Comparison of ENCODE assay signal across 2 cellular contexts in the genomic region with DNA sequence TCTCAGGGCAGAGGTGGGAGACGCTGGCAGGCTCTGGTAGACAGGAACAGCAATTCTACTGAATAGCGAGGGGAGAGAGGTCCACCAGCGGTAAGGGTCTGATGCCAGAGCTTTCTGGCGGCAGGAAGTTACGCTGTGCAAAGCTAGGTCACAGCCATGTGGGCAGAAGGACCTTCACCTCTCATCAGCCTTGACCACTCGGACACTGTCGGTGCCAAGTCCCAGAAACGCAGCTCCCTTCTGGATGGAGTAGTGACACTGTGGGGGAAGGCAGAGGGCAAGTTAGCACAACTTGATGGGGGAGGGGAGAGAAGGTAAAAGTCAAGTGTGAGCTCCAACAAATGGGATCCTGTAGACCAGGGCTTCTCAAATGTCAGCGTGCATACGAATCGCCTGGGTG.
TF ChIP-seq lines count a peak whose summit lies in the region.

No MANE protein-coding gene starts in this region.

TF ChIP-seq in liver, 16 proteins besides CTCF, POLR2A, EP300 and RAD21:
- TF ChIP-seq JUND (IDR thresholded peaks at IDR 0.05), result peak in 1 of 2 donors; percentile 69
- TF ChIP-seq NR2F2 (IDR thresholded peaks at IDR 0.05), result peak; percentile 94
- TF ChIP-seq SP1 (IDR thresholded peaks at IDR 0.05), result peak; percentile 91
- TF ChIP-seq, protein P1, sequence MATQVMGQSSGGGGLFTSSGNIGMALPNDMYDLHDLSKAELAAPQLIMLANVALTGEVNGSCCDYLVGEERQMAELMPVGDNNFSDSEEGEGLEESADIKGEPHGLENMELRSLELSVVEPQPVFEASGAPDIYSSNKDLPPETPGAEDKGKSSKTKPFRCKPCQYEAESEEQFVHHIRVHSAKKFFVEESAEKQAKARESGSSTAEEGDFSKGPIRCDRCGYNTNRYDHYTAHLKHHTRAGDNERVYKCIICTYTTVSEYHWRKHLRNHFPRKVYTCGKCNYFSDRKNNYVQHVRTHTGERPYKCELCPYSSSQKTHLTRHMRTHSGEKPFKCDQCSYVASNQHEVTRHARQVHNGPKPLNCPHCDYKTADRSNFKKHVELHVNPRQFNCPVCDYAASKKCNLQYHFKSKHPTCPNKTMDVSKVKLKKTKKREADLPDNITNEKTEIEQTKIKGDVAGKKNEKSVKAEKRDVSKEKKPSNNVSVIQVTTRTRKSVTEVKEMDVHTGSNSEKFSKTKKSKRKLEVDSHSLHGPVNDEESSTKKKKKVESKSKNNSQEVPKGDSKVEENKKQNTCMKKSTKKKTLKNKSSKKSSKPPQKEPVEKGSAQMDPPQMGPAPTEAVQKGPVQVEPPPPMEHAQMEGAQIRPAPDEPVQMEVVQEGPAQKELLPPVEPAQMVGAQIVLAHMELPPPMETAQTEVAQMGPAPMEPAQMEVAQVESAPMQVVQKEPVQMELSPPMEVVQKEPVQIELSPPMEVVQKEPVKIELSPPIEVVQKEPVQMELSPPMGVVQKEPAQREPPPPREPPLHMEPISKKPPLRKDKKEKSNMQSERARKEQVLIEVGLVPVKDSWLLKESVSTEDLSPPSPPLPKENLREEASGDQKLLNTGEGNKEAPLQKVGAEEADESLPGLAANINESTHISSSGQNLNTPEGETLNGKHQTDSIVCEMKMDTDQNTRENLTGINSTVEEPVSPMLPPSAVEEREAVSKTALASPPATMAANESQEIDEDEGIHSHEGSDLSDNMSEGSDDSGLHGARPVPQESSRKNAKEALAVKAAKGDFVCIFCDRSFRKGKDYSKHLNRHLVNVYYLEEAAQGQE (IDR thresholded peaks at IDR 0.05), result peak; percentile 26
- TF ChIP-seq, protein P2, sequence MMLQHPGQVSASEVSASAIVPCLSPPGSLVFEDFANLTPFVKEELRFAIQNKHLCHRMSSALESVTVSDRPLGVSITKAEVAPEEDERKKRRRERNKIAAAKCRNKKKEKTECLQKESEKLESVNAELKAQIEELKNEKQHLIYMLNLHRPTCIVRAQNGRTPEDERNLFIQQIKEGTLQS (IDR thresholded peaks at IDR 0.05), result no peak
- TF ChIP-seq YY1 (IDR thresholded peaks at IDR 0.05), result peak; percentile 63
- peak; percentile 93 to 97 for TF ChIP-seq HNF4A (conservative IDR thresholded peaks at IDR 0.05)
- TF ChIP-seq, protein P3, sequence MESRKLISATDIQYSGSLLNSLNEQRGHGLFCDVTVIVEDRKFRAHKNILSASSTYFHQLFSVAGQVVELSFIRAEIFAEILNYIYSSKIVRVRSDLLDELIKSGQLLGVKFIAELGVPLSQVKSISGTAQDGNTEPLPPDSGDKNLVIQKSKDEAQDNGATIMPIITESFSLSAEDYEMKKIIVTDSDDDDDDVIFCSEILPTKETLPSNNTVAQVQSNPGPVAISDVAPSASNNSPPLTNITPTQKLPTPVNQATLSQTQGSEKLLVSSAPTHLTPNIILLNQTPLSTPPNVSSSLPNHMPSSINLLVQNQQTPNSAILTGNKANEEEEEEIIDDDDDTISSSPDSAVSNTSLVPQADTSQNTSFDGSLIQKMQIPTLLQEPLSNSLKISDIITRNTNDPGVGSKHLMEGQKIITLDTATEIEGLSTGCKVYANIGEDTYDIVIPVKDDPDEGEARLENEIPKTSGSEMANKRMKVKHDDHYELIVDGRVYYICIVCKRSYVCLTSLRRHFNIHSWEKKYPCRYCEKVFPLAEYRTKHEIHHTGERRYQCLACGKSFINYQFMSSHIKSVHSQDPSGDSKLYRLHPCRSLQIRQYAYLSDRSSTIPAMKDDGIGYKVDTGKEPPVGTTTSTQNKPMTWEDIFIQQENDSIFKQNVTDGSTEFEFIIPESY (IDR thresholded peaks at IDR 0.05), result peak; percentile 83
- peak; percentile 98 to 99 for TF ChIP-seq RXRA (IDR thresholded peaks at IDR 0.05)
- peak in 1 of 2 donors; percentile 82 for TF ChIP-seq GABPA (IDR thresholded peaks at IDR 0.05 in 1 of 2, conservative IDR thresholded peaks at IDR 0.05 in 1 of 2)
- TF ChIP-seq HNF4G (IDR thresholded peaks at IDR 0.05), result peak; percentile 73
- TF ChIP-seq, protein P4, sequence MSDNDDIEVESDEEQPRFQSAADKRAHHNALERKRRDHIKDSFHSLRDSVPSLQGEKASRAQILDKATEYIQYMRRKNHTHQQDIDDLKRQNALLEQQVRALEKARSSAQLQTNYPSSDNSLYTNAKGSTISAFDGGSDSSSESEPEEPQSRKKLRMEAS (IDR thresholded peaks at IDR 0.05), result peak; percentile 94
- peak; percentile 35 for TF ChIP-seq TAF1 (conservative IDR thresholded peaks at IDR 0.05)
- peak in 1 of 2 donors; percentile 61 for TF ChIP-seq EGR1 (IDR thresholded peaks at IDR 0.05; ENCODE audit: low read depth in 2 of 2)
- peak; percentile 63 for TF ChIP-seq FOXA2 (IDR thresholded peaks at IDR 0.05)
- TF ChIP-seq FOXA1 (IDR thresholded peaks at IDR 0.05), result peak; percentile 78

TF ChIP-seq in HepG2, 621 proteins besides CTCF, POLR2A, EP300 and RAD21:
- TF ChIP-seq, protein P5, sequence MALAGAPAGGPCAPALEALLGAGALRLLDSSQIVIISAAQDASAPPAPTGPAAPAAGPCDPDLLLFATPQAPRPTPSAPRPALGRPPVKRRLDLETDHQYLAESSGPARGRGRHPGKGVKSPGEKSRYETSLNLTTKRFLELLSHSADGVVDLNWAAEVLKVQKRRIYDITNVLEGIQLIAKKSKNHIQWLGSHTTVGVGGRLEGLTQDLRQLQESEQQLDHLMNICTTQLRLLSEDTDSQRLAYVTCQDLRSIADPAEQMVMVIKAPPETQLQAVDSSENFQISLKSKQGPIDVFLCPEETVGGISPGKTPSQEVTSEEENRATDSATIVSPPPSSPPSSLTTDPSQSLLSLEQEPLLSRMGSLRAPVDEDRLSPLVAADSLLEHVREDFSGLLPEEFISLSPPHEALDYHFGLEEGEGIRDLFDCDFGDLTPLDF (CRISPR knock-in tag; IDR thresholded peaks at IDR 0.05), result no peak
- TF ChIP-seq ZNF558 (CRISPR knock-in tag; IDR thresholded peaks at IDR 0.05; ENCODE audit: borderline replicate concordance), result no peak
- TF ChIP-seq ZNF772 (CRISPR knock-in tag; IDR thresholded peaks at IDR 0.05), result no peak
- no peak for TF ChIP-seq ZNF841 (CRISPR knock-in tag; IDR thresholded peaks at IDR 0.05; ENCODE audit: borderline replicate concordance)
- no peak for TF ChIP-seq TSC22D2 (CRISPR knock-in tag; IDR thresholded peaks at IDR 0.05; ENCODE audit: borderline replicate concordance)
- TF ChIP-seq PCBP2 (optimal IDR thresholded peaks at IDR 0.05; ENCODE audit: low read depth, low read length, poor library complexity, severe bottlenecking), result no peak
- no peak for TF ChIP-seq ZNF589 (CRISPR knock-in tag; conservative IDR thresholded peaks at IDR 0.05)
- no peak for TF ChIP-seq EHMT2 (IDR thresholded peaks at IDR 0.05; ENCODE audit: borderline replicate concordance, low read depth, low read length)
- TF ChIP-seq, protein P6, sequence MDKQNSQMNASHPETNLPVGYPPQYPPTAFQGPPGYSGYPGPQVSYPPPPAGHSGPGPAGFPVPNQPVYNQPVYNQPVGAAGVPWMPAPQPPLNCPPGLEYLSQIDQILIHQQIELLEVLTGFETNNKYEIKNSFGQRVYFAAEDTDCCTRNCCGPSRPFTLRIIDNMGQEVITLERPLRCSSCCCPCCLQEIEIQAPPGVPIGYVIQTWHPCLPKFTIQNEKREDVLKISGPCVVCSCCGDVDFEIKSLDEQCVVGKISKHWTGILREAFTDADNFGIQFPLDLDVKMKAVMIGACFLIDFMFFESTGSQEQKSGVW (CRISPR knock-in tag; IDR thresholded peaks at IDR 0.05; ENCODE audit: borderline replicate concordance), result no peak
- no peak for TF ChIP-seq TGIF2 (CRISPR knock-in tag; IDR thresholded peaks at IDR 0.05)
